Comparison of ENCODE assay signal across 2 cellular contexts in the genomic region with DNA sequence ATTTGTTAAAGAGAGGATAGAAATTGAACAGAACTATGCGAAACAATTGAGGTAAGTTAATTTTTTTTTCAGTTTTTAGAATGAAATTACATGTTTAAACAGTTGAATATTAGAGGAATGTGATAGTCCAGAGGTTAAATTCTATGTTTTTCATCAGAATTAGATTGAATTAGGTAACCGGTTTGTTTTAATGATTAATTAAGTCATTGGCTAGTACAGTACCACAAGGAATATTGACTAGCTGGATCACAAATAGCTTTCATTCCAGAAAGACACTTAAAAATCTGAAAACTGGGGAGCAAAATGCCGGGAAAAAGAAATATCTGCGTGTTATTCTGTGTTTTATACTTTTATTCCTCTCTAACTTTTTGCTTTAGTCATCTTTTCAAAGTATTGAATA.
TF ChIP-seq lines count a peak whose summit lies in the region.

No MANE protein-coding gene starts in this region.

TF ChIP-seq in liver, 16 proteins besides CTCF, POLR2A, EP300 and RAD21 (continued from another document):
- TF ChIP-seq, protein P1, sequence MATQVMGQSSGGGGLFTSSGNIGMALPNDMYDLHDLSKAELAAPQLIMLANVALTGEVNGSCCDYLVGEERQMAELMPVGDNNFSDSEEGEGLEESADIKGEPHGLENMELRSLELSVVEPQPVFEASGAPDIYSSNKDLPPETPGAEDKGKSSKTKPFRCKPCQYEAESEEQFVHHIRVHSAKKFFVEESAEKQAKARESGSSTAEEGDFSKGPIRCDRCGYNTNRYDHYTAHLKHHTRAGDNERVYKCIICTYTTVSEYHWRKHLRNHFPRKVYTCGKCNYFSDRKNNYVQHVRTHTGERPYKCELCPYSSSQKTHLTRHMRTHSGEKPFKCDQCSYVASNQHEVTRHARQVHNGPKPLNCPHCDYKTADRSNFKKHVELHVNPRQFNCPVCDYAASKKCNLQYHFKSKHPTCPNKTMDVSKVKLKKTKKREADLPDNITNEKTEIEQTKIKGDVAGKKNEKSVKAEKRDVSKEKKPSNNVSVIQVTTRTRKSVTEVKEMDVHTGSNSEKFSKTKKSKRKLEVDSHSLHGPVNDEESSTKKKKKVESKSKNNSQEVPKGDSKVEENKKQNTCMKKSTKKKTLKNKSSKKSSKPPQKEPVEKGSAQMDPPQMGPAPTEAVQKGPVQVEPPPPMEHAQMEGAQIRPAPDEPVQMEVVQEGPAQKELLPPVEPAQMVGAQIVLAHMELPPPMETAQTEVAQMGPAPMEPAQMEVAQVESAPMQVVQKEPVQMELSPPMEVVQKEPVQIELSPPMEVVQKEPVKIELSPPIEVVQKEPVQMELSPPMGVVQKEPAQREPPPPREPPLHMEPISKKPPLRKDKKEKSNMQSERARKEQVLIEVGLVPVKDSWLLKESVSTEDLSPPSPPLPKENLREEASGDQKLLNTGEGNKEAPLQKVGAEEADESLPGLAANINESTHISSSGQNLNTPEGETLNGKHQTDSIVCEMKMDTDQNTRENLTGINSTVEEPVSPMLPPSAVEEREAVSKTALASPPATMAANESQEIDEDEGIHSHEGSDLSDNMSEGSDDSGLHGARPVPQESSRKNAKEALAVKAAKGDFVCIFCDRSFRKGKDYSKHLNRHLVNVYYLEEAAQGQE (IDR thresholded peaks at IDR 0.05): no peak
TF ChIP-seq in liver: peak in this region for 1.

TF ChIP-seq in HepG2, 621 proteins besides CTCF, POLR2A, EP300 and RAD21 (continued from another document):
- TF ChIP-seq RFXAP (CRISPR knock-in tag; IDR thresholded peaks at IDR 0.05; ENCODE audit: borderline replicate concordance) (no peak), ZNF10 (CRISPR knock-in tag; IDR thresholded peaks at IDR 0.05; ENCODE audit: borderline replicate concordance, low read depth) (no peak), GATA4 (IDR thresholded peaks at IDR 0.05; ENCODE audit: borderline replicate concordance, low read depth) (no peak), CC2D1A (CRISPR knock-in tag; IDR thresholded peaks at IDR 0.05) (no peak), ZNF235 (CRISPR knock-in tag; IDR thresholded peaks at IDR 0.05; ENCODE audit: borderline replicate concordance) (no peak), CCAR2 (optimal IDR thresholded peaks at IDR 0.05; ENCODE audit: low read depth, low read length) (no peak)
- TF ChIP-seq, protein P2, sequence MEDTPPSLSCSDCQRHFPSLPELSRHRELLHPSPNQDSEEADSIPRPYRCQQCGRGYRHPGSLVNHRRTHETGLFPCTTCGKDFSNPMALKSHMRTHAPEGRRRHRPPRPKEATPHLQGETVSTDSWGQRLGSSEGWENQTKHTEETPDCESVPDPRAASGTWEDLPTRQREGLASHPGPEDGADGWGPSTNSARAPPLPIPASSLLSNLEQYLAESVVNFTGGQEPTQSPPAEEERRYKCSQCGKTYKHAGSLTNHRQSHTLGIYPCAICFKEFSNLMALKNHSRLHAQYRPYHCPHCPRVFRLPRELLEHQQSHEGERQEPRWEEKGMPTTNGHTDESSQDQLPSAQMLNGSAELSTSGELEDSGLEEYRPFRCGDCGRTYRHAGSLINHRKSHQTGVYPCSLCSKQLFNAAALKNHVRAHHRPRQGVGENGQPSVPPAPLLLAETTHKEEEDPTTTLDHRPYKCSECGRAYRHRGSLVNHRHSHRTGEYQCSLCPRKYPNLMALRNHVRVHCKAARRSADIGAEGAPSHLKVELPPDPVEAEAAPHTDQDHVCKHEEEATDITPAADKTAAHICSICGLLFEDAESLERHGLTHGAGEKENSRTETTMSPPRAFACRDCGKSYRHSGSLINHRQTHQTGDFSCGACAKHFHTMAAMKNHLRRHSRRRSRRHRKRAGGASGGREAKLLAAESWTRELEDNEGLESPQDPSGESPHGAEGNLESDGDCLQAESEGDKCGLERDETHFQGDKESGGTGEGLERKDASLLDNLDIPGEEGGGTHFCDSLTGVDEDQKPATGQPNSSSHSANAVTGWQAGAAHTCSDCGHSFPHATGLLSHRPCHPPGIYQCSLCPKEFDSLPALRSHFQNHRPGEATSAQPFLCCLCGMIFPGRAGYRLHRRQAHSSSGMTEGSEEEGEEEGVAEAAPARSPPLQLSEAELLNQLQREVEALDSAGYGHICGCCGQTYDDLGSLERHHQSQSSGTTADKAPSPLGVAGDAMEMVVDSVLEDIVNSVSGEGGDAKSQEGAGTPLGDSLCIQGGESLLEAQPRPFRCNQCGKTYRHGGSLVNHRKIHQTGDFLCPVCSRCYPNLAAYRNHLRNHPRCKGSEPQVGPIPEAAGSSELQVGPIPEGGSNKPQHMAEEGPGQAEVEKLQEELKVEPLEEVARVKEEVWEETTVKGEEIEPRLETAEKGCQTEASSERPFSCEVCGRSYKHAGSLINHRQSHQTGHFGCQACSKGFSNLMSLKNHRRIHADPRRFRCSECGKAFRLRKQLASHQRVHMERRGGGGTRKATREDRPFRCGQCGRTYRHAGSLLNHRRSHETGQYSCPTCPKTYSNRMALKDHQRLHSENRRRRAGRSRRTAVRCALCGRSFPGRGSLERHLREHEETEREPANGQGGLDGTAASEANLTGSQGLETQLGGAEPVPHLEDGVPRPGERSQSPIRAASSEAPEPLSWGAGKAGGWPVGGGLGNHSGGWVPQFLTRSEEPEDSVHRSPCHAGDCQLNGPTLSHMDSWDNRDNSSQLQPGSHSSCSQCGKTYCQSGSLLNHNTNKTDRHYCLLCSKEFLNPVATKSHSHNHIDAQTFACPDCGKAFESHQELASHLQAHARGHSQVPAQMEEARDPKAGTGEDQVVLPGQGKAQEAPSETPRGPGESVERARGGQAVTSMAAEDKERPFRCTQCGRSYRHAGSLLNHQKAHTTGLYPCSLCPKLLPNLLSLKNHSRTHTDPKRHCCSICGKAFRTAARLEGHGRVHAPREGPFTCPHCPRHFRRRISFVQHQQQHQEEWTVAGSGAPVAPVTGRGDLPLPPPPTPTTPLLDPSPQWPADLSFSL (CRISPR knock-in tag; IDR thresholded peaks at IDR 0.05): no peak
- TF ChIP-seq, protein P3, sequence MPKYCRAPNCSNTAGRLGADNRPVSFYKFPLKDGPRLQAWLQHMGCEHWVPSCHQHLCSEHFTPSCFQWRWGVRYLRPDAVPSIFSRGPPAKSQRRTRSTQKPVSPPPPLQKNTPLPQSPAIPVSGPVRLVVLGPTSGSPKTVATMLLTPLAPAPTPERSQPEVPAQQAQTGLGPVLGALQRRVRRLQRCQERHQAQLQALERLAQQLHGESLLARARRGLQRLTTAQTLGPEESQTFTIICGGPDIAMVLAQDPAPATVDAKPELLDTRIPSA (CRISPR knock-in tag; IDR thresholded peaks at IDR 0.05; ENCODE audit: borderline replicate concordance): no peak
TF ChIP-seq in HepG2: peak in this region for 0.
